In genomic region chr3:107988464-107989156, GRCh38 we compare ENCODE assay signal across 9 cellular contexts.
A peak's percentile ranks its signal among the peaks of the same experiment; 100 is the strongest.
DNase-seq lines count a peak whose midpoint lies in the region; ATAC-seq, FAIRE-seq and TF ChIP-seq lines count a peak whose summit lies in the region.
"Had no signal": no experiment of that assay in that cellular context is flagged by ENCODE, and none has a peak within 500 bp of the region (broad histone marks: within the 10 kb centered on the region; RNA-seq: fewer than 3 reads in every experiment).

No MANE protein-coding gene starts in this region.

- no peak for TF ChIP-seq POLR2A in gastroesophageal sphincter (IDR thresholded peaks at IDR 0.05)

- intact Hi-C loops in pancreas (cut with DNase I), result no loop called here

- H3F3A ChIP-seq in neural progenitor cell (ENCODE audit: low read depth), result no peaks in the 10 kb centered on the region

- WGBS in esophagus, 2 donors, result 28 to 47% methylated on average over 6 of the region's 6 CpGs
- 57 to 79% methylated on average over 6 of the region's 6 CpGs for WGBS in pancreas, 2 donors
- 47 to 61% methylated on average over 2 to 4 of the region's 6 CpGs for WGBS in gastroesophageal sphincter (ENCODE audit: low coverage in 1 of 2), 2 donors

- FAIRE-seq in pancreas (lab: Jason Lieb, UNC), result no peak

- H3K4me1 Mint-ChIP-seq in neural progenitor cell, result no peaks in the 10 kb centered on the region

- H3K4me3 Mint-ChIP-seq in neural progenitor cell, result no peak overlapping the region

- H3K27ac Mint-ChIP-seq in neural progenitor cell, result no peak overlapping the region

- H3K36me3 ChIP-seq in esophagus (ENCODE audit: control insufficient read depth in 2 of 2, insufficient read depth in 2 of 2, low read length in 1 of 2) (no peaks in the 10 kb centered on the region), pancreas (no peaks in the 10 kb centered on the region), gastroesophageal sphincter (no peaks in the 10 kb centered on the region), neural progenitor cell (no peaks in the 10 kb centered on the region)

- H3K36me3 Mint-ChIP-seq in neural progenitor cell, result no peaks in the 10 kb centered on the region

- no peaks in the 10 kb centered on the region for H3K27me3 ChIP-seq in esophagus (ENCODE audit: control insufficient read depth in 1 of 2, insufficient read depth in 2 of 2, low read length in 2 of 2)
- no peaks in the 10 kb centered on the region for H3K27me3 ChIP-seq in pancreas
- no peaks in the 10 kb centered on the region for H3K27me3 ChIP-seq in gastroesophageal sphincter
- H3K27me3 ChIP-seq in neural progenitor cell, result no peaks in the 10 kb centered on the region

- peak overlapping the region; percentile 70 to 87 for H3K27ac ChIP-seq in esophagus (ENCODE audit: low read depth in 2 of 2, low read length in 1 of 2)
- peak overlapping the region in 1 of 4 donors; percentile 63 for H3K27ac ChIP-seq in pancreas
- H3K27ac ChIP-seq in gastroesophageal sphincter, result peak overlapping the region in 2 of 4 donors; percentile 75 to 83
- H3K27ac ChIP-seq in neural progenitor cell, result no peak overlapping the region

- H3K79me2 ChIP-seq in neural progenitor cell (ENCODE audit: low read depth), result no peaks in the 10 kb centered on the region

- no peak overlapping the region for H3K4me2 ChIP-seq in neural progenitor cell

- H3K4me3 ChIP-seq in esophagus (ENCODE audit: low read depth in 1 of 2, low read length in 2 of 2) (no peak overlapping the region), pancreas (no peak overlapping the region), gastroesophageal sphincter (no peak overlapping the region), neural progenitor cell (no peak overlapping the region)

- H3K9me3 ChIP-seq in esophagus (ENCODE audit: control insufficient read depth in 2 of 2, insufficient read depth in 1 of 2, low read depth in 1 of 2, low read length in 1 of 2) (no peaks in the 10 kb centered on the region), pancreas (no peaks in the 10 kb centered on the region), gastroesophageal sphincter (no peaks in the 10 kb centered on the region), neural progenitor cell (ENCODE audit: low read depth) (no peaks in the 10 kb centered on the region)

- H3K27me3 Mint-ChIP-seq in neural progenitor cell (ENCODE audit: insufficient read depth, low read depth), result peaks cover 5% of the 10 kb centered on the region

- no peak for TF ChIP-seq EP300 in gastroesophageal sphincter (IDR thresholded peaks at IDR 0.05)

- peak in 3 of 4 donors; percentile 26 to 50 (median 36) for ATAC-seq in pancreas
- no peak for ATAC-seq in gastroesophageal sphincter
- ATAC-seq in HG02623 (IDR thresholded peaks at IDR 0.05; ENCODE audit: unreplicated experiment), result no peak
- no peak for ATAC-seq in HG02970 (IDR thresholded peaks at IDR 0.05; ENCODE audit: low FRiP score, unreplicated experiment)

- H3K9ac ChIP-seq in neural progenitor cell, result no peak overlapping the region

- DNase-seq in GM03348 (ENCODE audit: low spot score) (peak; percentile 67), NOMO-1 treated with dmso at 0.1 percent for 144 hours (lab: John Stamatoyannopoulos, UW; ENCODE audit: unreplicated experiment) (peak; percentile 64), pancreas (peak in 1 of 6 donors; percentile 62), neural progenitor cell (ENCODE audit: low spot score) (no peak)
- DNase-seq: NCI-H510A treated with DMSO at 0.1 percent for 48 hours had no signal

- no peaks in the 10 kb centered on the region for H3K9me3 Mint-ChIP-seq in neural progenitor cell

- H3K4me1 ChIP-seq in esophagus (ENCODE audit: control insufficient read depth in 2 of 2, insufficient read depth in 2 of 2, low read length in 1 of 2) (peaks cover 7 to 8% of the 10 kb centered on the region in 2 donors), pancreas (peaks cover 0 to 20% (median 0%) of the 10 kb centered on the region in 3 donors), gastroesophageal sphincter (peaks cover 10 to 33% (median 21%) of the 10 kb centered on the region in 3 donors), neural progenitor cell (no peaks in the 10 kb centered on the region)

- no peaks in the 10 kb centered on the region for H4K20me1 ChIP-seq in neural progenitor cell (ENCODE audit: low read depth)

- TF ChIP-seq CTCF in pancreas (IDR thresholded peaks at IDR 0.05) (no peak), gastroesophageal sphincter (IDR thresholded peaks at IDR 0.05) (no peak), neural progenitor cell (IDR thresholded peaks at IDR 0.05) (no peak)

- H2AFZ ChIP-seq in neural progenitor cell (replicated peaks), result no peak overlapping the region

Comparison
In these comparisons a context has a peak if more than half of its experiments do, and no peak if none do; other contexts are left out.
1. ATAC-seq: peak in pancreas (3 of 4); none in gastroesophageal sphincter (single experiment), HG02623 (single experiment) and HG02970 (single experiment).